ENCODE assay signal across 21 cellular contexts in genomic region chr13:39566216-39566869, GRCh38. TPM values are rescaled to one million over a fixed set of nuclear protein-coding genes. Genes with fewer than 3 reads are reported as not detected.
DNase-seq lines count a peak whose midpoint lies in the region; ATAC-seq and TF ChIP-seq lines count a peak whose summit lies in the region.
"Had no signal": no experiment of that assay in that cellular context is flagged by ENCODE, and none has a peak within 500 bp of the region (broad histone marks: within the 10 kb centered on the region; RNA-seq: fewer than 3 reads in every experiment).

No MANE protein-coding gene starts in this region.

- peaks cover 39% of the 10 kb centered on the region for H3K4me1 Mint-ChIP-seq in Caco-2 (ENCODE audit: low read depth, unreplicated experiment)
- H3K4me1 Mint-ChIP-seq in CD4-positive, alpha-beta T cell (ENCODE audit: low read depth): no peaks in the 10 kb centered on the region

- peaks cover 45% of the 10 kb centered on the region for H3K79me2 ChIP-seq in mammary epithelial cell (ENCODE audit: insufficient read depth, low read length)

- H3K4me3 Mint-ChIP-seq in Caco-2 (ENCODE audit: unreplicated experiment): peak overlapping the region; percentile 68
- H3K4me3 Mint-ChIP-seq in CD4-positive, alpha-beta T cell: no peak overlapping the region
- H3K4me3 Mint-ChIP-seq: CD4-positive, alpha-beta memory T cell had no signal

- no peak for ATAC-seq in CD4-positive, alpha-beta T cell (ENCODE audit: poor library complexity)
- ATAC-seq: activated CD4-positive, CD25-positive, alpha-beta regulatory T cell treated with anti-CD3 and anti-CD28 coated beads, Interleukin-2, amount 50 U/mL, for 24 hours had no signal

- WGBS in HUES64: 94% methylated on average over 7 of the region's 8 CpGs
- 76% methylated on average over 8 of the region's 8 CpGs for WGBS in mammary epithelial cell (ENCODE audit: low coverage, missing lambda C conversion rate)
- 85 to 92% methylated on average over 4 to 6 of the region's 8 CpGs for WGBS in mesodermal cell (ENCODE audit: insufficient coverage in 2 of 2), 2 experiments

- no peak overlapping the region for H2AFZ ChIP-seq in mammary epithelial cell (ENCODE audit: low read depth, low read length)

- POLR2A ChIA-PET in Caco-2 (lab: Charles Lee): no interaction called here
- POLR2A ChIA-PET in CD4-positive, alpha-beta T cell (lab: Charles Lee): no interaction called here

- H3K27ac ChIP-seq in HUES64 (ENCODE audit: low read depth, low read length) (peak overlapping the region; percentile 88), mammary epithelial cell (ENCODE audit: insufficient read depth, low read depth, low read length) (peak overlapping the region; percentile 88), mesodermal cell (ENCODE audit: low read depth, low read length, severe bottlenecking) (peak overlapping the region; percentile 91)
- H3K27ac ChIP-seq in CD4-positive, alpha-beta T cell (ENCODE audit: low read depth, low read length): no peak overlapping the region
- H3K27ac ChIP-seq: right lobe of liver, stomach, upper lobe of left lung had no signal

- H3K27ac Mint-ChIP-seq in Caco-2 (ENCODE audit: unreplicated experiment): peak overlapping the region; percentile 97
- no peak overlapping the region for H3K27ac Mint-ChIP-seq in CD4-positive, alpha-beta T cell
- H3K27ac Mint-ChIP-seq: CD4-positive, alpha-beta memory T cell had no signal

- peaks cover 7% of the 10 kb centered on the region for H3K36me3 Mint-ChIP-seq in Caco-2 (ENCODE audit: insufficient read depth, unreplicated experiment)
- no peaks in the 10 kb centered on the region for H3K36me3 Mint-ChIP-seq in CD4-positive, alpha-beta T cell (ENCODE audit: low read depth)
- H3K36me3 Mint-ChIP-seq: CD4-positive, alpha-beta memory T cell had no signal

- BruUV-seq in Caco-2 (replicated peaks; lab: Mats Ljungman, UMichigan) (no TSS peak), mammary epithelial cell (replicated peaks; lab: Mats Ljungman, UMichigan) (no TSS peak)

- H4K20me1 ChIP-seq in mammary epithelial cell (ENCODE audit: insufficient read depth, low read length): no peaks in the 10 kb centered on the region

- no peak for DNase-seq in Caco-2
- peak; percentile 74 for DNase-seq in mammary epithelial cell
- no peak for DNase-seq in medulla oblongata (ENCODE audit: extremely low spot score)
- DNase-seq in hepatic stellate cell (ENCODE audit: low spot score): no peak
- no peak for DNase-seq in CD4-positive, alpha-beta T cell
- DNase-seq in erythroblast (lab: John Stamatoyannopoulos, UW): no peak
- DNase-seq: activated CD8-positive, alpha-beta memory T cell treated with anti-CD3 and anti-CD28 coated beads for 24 hours; CD4-positive, alpha-beta memory T cell; central memory CD4-positive, alpha-beta T cell; DMS79 treated with DMSO at 0.1 percent for 48 hours; NCI-H1105 treated with DMSO at 0.1 percent for 48 hours; NCI-H524 treated with DMSO at 0.1 percent for 48 hours; occipital lobe; right lobe of liver; SIG-M5; stimulated activated CD4-positive, alpha-beta T cell treated with anti-CD3 and anti-CD28 coated beads, Interleukin-2, amount 100 ng/mL, for 24 hours; stomach; upper lobe of left lung had no signal

- H3K4me3 ChIP-seq in Caco-2 (ENCODE audit: low read depth, low read length) (no peak overlapping the region), HUES64 (ENCODE audit: low read length) (no peak overlapping the region), mammary epithelial cell (replicated peaks in 1 of 3; ENCODE audit: insufficient read depth in 1 of 3, low read depth in 2 of 3, low read length in 3 of 3) (peak overlapping the region in 2 of 3 experiments; percentile 11 to 12), mesodermal cell (ENCODE audit: extremely low read depth, insufficient read depth, low read length, poor library complexity, severe bottlenecking) (no peak overlapping the region)
- H3K4me3 ChIP-seq: right lobe of liver, stomach, upper lobe of left lung had no signal

- intact Hi-C loops in Caco-2 (cut with micrococcal nuclease; ENCODE audit: unreplicated experiment) (no loop called here), mammary epithelial cell (cut with micrococcal nuclease) (loop anchor here (2.0 kb wide), 1 partner anchor 36 kb away; the partner anchor contains the start of gene LHFPL6)
- intact Hi-C loops in CD4-positive, alpha-beta T cell (cut with DNase I, micrococcal nuclease): no loop called here

- TF ChIP-seq POLR2A in erythroblast (IDR thresholded peaks at IDR 0.05; ENCODE audit: low read length): no peak

- dilution Hi-C loops in mammary epithelial cell (cut with HindIII; ENCODE audit: low sequenced_read_pairs): no loop called here

- H3K4me1 ChIP-seq in Caco-2 (peaks cover 29% of the 10 kb centered on the region), HUES64 (ENCODE audit: insufficient read depth, low read length) (peaks cover 44% of the 10 kb centered on the region), mammary epithelial cell (ENCODE audit: insufficient read depth, low read length) (peaks cover 49% of the 10 kb centered on the region), mesodermal cell (ENCODE audit: control insufficient read depth, insufficient read depth, low read length, poor library complexity, severe bottlenecking) (peaks cover 25% of the 10 kb centered on the region)
- H3K4me1 ChIP-seq: right lobe of liver had no signal

- no peaks in the 10 kb centered on the region for H3K9me3 Mint-ChIP-seq in Caco-2 (ENCODE audit: unreplicated experiment)
- no peaks in the 10 kb centered on the region for H3K9me3 Mint-ChIP-seq in CD4-positive, alpha-beta T cell
- H3K9me3 Mint-ChIP-seq: CD4-positive, alpha-beta memory T cell had no signal

- in situ Hi-C loops in mammary epithelial cell (cut with MboI; ENCODE audit: low sequenced_read_pairs in 2 of 2): no loop called here

- H3K4me2 ChIP-seq in mammary epithelial cell (ENCODE audit: insufficient read depth, low read depth, low read length): peak overlapping the region; percentile 88

- H3K36me3 ChIP-seq in Caco-2 (ENCODE audit: control insufficient read depth, insufficient read depth, low read length) (no peaks in the 10 kb centered on the region), HUES64 (ENCODE audit: insufficient read depth, low read length) (no peaks in the 10 kb centered on the region), mammary epithelial cell (ENCODE audit: insufficient read depth, low read length) (no peaks in the 10 kb centered on the region), mesodermal cell (ENCODE audit: control insufficient read depth, insufficient read depth, low read length) (no peaks in the 10 kb centered on the region)
- H3K36me3 ChIP-seq: right lobe of liver, stomach, upper lobe of left lung had no signal

- CTCF ChIA-PET in Caco-2 (lab: Charles Lee) (no interaction called here), mammary epithelial cell (lab: Charles Lee; ENCODE audit: low non-redundant PET) (no interaction called here)
- CTCF ChIA-PET in CD4-positive, alpha-beta T cell (lab: Charles Lee): interaction anchor here (0.7 kb wide), 1 partner anchor 35 kb away, joined by 3 read pairs; no protein-coding TSS in a partner anchor

- TF ChIP-seq CTCF in Caco-2 (IDR thresholded peaks at IDR 0.05; ENCODE audit: insufficient read depth in 1 of 2, low read depth in 1 of 2, low read length in 1 of 2, severe bottlenecking in 1 of 2, unreplicated experiment in 1 of 2) (no peak), mammary epithelial cell (conservative IDR thresholded peaks at IDR 0.05 in 1 of 2, IDR thresholded peaks at IDR 0.05 in 1 of 2; ENCODE audit: extremely low read depth in 1 of 2, insufficient read depth in 1 of 2, low read depth in 1 of 2, low read length in 2 of 2) (no peak)
- TF ChIP-seq CTCF in CD4-positive, alpha-beta T cell (IDR thresholded peaks at IDR 0.05): no peak

- H3K9ac ChIP-seq in HUES64 (ENCODE audit: low read depth, low read length) (peak overlapping the region; percentile 21; the same call in 1 of the 2 replicates), mammary epithelial cell (ENCODE audit: insufficient read depth, low read length) (peak overlapping the region; percentile 33)

- no peaks in the 10 kb centered on the region for H3K27me3 Mint-ChIP-seq in Caco-2 (ENCODE audit: insufficient read depth, unreplicated experiment)
- H3K27me3 Mint-ChIP-seq in CD4-positive, alpha-beta T cell: peaks cover 48% of the 10 kb centered on the region

- H3K9me3 ChIP-seq in Caco-2 (no peaks in the 10 kb centered on the region), HUES64 (ENCODE audit: insufficient read depth, low read depth, low read length) (no peaks in the 10 kb centered on the region), mammary epithelial cell (replicated peaks; ENCODE audit: insufficient read depth, low read length) (no peaks in the 10 kb centered on the region), mesodermal cell (ENCODE audit: control insufficient read depth, low read length) (no peaks in the 10 kb centered on the region)
- no peaks in the 10 kb centered on the region for H3K9me3 ChIP-seq in CD4-positive, alpha-beta T cell (ENCODE audit: control insufficient read depth, low read length)
- H3K9me3 ChIP-seq: right lobe of liver, stomach, upper lobe of left lung had no signal

- H3K27me3 ChIP-seq in Caco-2 (replicated peaks; ENCODE audit: control insufficient read depth, insufficient read depth, low read length) (no peaks in the 10 kb centered on the region), HUES64 (ENCODE audit: insufficient read depth, low read length) (no peaks in the 10 kb centered on the region), mammary epithelial cell (ENCODE audit: insufficient read depth, low read length) (no peaks in the 10 kb centered on the region)
- H3K27me3 ChIP-seq in CD4-positive, alpha-beta T cell (ENCODE audit: control insufficient read depth, insufficient read depth, low read length): no peaks in the 10 kb centered on the region
- H3K27me3 ChIP-seq: right lobe of liver, stomach, upper lobe of left lung had no signal

RNA-seq across cellular contexts. Expression of gene LHFPL6, which starts 36.6 kb away (rescaled TPM):
- total RNA-seq in Caco-2 (2022) (3.6 and 3.9 TPM in 2 replicates), mammary epithelial cell (10 to 100 TPM; 29.2 to 33.1 TPM)
- polyA plus RNA-seq in HUES64 (2013, experiment 1 of 2): 8.4 TPM
- 10.1 TPM for polyA plus RNA-seq in HUES64 (2013, experiment 2 of 2)
- 26.2 TPM for polyA plus RNA-seq in mammary epithelial cell
- 5.4 TPM for polyA minus RNA-seq in mammary epithelial cell
- polyA plus RNA-seq in mesodermal cell (2013, experiment 1 of 2): 22.5 TPM
- polyA plus RNA-seq in mesodermal cell (2013, experiment 2 of 2): 21.3 TPM
- total RNA-seq in CD4-positive, alpha-beta T cell: not detected
- total RNA-seq: CD4-positive, alpha-beta memory T cell had no signal

Comparison
In these comparisons a context has a peak if more than half of its experiments do, and no peak if none do; other contexts are left out.
1. H3K4me3 ChIP-seq: peak in mammary epithelial cell (2 of 3); none in Caco-2 (single experiment), HUES64 (single experiment) and mesodermal cell (single experiment).